ENCODE assay signal across 8 cellular contexts in the genomic region with DNA sequence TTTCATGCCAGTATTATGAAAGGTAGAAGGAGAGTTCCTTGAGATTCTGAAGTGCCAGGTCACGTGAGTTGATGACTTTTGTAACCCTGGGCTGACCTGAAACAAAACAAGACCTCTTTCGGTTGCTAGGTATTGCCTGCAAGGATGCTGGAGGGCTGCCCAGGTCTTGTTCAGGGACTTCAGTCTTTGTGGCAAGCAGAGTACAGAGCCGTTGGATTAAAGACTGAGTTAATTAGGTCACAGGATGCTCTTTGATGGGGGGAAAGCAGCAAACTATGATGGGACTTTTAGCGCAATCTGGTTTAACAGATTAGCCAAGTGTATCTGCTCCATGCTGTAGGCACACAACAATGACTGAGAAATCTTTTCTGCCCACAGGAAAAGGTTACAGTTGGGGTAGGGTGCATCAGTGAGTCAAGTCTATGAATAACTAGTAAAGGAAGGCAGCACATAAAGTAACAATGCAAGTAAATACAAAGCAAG. TPM values are rescaled to one million over a fixed set of nuclear protein-coding genes. Genes with fewer than 3 reads are reported as not detected.
DNase-seq lines count a peak whose midpoint lies in the region; ATAC-seq and TF ChIP-seq lines count a peak whose summit lies in the region.

No MANE protein-coding gene starts in this region.

- POLR2A ChIA-PET in MCF 10A (lab: Yijun Ruan, JAX) = interaction anchor here (0.7 to 0.8 kb wide), 2 partner anchors 78 to 105 kb away, joined by 3 read pairs; no protein-coding TSS in a partner anchor

- BruUV-seq in MCF 10A (replicated peaks; lab: Mats Ljungman, UMichigan) = no TSS peak

- H3K27ac Mint-ChIP-seq in T-helper 2 cell treated with Interferon-gamma antibody and Interleukin-4, amounts not matched to agents 5 μg/mL and 100 μg/mL, for 36 hours = peak overlapping the region; percentile 93
- peak overlapping the region; percentile 88 for H3K27ac Mint-ChIP-seq in MCF 10A (ENCODE audit: low read depth, unreplicated experiment)

- intact Hi-C loops in MCF 10A (cut with micrococcal nuclease) = no loop called here

- H3K4me3 Mint-ChIP-seq in T-helper 2 cell treated with Interferon-gamma antibody and Interleukin-4, amounts not matched to agents 5 μg/mL and 100 μg/mL, for 36 hours = peak overlapping the region; percentile 94
- no peak overlapping the region for H3K4me3 Mint-ChIP-seq in MCF 10A (ENCODE audit: unreplicated experiment)

- H3K27me3 Mint-ChIP-seq in T-helper 2 cell treated with Interferon-gamma antibody and Interleukin-4, amounts not matched to agents 5 μg/mL and 100 μg/mL, for 36 hours (ENCODE audit: low read depth) = no peaks in the 10 kb centered on the region
- H3K27me3 Mint-ChIP-seq in MCF 10A (ENCODE audit: insufficient read depth, unreplicated experiment) = no peaks in the 10 kb centered on the region

- peak; percentile 17 for DNase-seq in NCI-H1092 treated with DMSO at 0.1 percent for 48 hours (lab: John Stamatoyannopoulos, UW)
- no peak for DNase-seq in NCI-H1092 (lab: John Stamatoyannopoulos, UW)
- DNase-seq in T-helper 2 cell treated with Interferon-gamma antibody and Interleukin-4, amounts not matched to agents 5 μg/mL and 100 μg/mL, for 36 hours (ENCODE audit: low spot score) = peak; percentile 49
- DNase-seq in MCF 10A (ENCODE audit: unreplicated experiment) = peak; percentile 53
- peak; percentile 13 to 19 for DNase-seq in stimulated activated CD4-positive, alpha-beta T cell treated with anti-CD3 and anti-CD28 coated beads, Interleukin-4, amount 100 ng/mL, for 48 hours (ENCODE audit: low read depth in 2 of 2)
- no peak for DNase-seq in AG20443 (ENCODE audit: low spot score)

- peaks cover 36% of the 10 kb centered on the region for H3K4me1 Mint-ChIP-seq in T-helper 2 cell treated with Interferon-gamma antibody and Interleukin-4, amounts not matched to agents 5 μg/mL and 100 μg/mL, for 36 hours (ENCODE audit: low read depth)
- H3K4me1 Mint-ChIP-seq in MCF 10A (ENCODE audit: insufficient read depth, unreplicated experiment) = peaks cover 34% of the 10 kb centered on the region

- H3K9me3 Mint-ChIP-seq in T-helper 2 cell treated with Interferon-gamma antibody and Interleukin-4, amounts not matched to agents 5 μg/mL and 100 μg/mL, for 36 hours = peaks cover 1% of the 10 kb centered on the region
- no peaks in the 10 kb centered on the region for H3K9me3 Mint-ChIP-seq in MCF 10A (ENCODE audit: unreplicated experiment)

- H3K36me3 Mint-ChIP-seq in T-helper 2 cell treated with Interferon-gamma antibody and Interleukin-4, amounts not matched to agents 5 μg/mL and 100 μg/mL, for 36 hours (ENCODE audit: low read depth) = peaks cover 4% of the 10 kb centered on the region
- H3K36me3 Mint-ChIP-seq in MCF 10A (ENCODE audit: insufficient read depth, unreplicated experiment) = no peaks in the 10 kb centered on the region

- TF ChIP-seq CTCF in MCF 10A (IDR thresholded peaks at IDR 0.05; ENCODE audit: unreplicated experiment) = no peak

- CTCF ChIA-PET in MCF 10A (lab: Yijun Ruan, JAX) = interaction anchor here (0.6 to 1.0 kb wide), 3 partner anchors 35 to 786 kb away, joined by 3 to 4 read pairs (median 3); no protein-coding TSS in a partner anchor

- no peak for ATAC-seq in HG02798 (IDR thresholded peaks at IDR 0.05; ENCODE audit: poor library complexity, unreplicated experiment)
- no peak for ATAC-seq in GM21717 (IDR thresholded peaks at IDR 0.05; ENCODE audit: unreplicated experiment)

RNA-seq across cellular contexts. Expression of a gene that starts 12.8 kb away (rescaled TPM):
- 56.6 and 58.3 TPM in 2 replicates for total RNA-seq in MCF 10A (2022)

Comparison
In these comparisons a context has a peak if more than half of its experiments do, and no peak if none do; other contexts are left out.
1. DNase-seq: peak in NCI-H1092 treated with DMSO at 0.1 percent for 48 hours (single experiment), T-helper 2 cell treated with Interferon-gamma antibody and Interleukin-4, amounts not matched to agents 5 μg/mL and 100 μg/mL, for 36 hours (single experiment), MCF 10A (single experiment) and stimulated activated CD4-positive, alpha-beta T cell treated with anti-CD3 and anti-CD28 coated beads, Interleukin-4, amount 100 ng/mL, for 48 hours (2 of 2); none in NCI-H1092 (single experiment) and AG20443 (single experiment).